1 cellular context compared by ENCODE assay signal in the genomic region with DNA sequence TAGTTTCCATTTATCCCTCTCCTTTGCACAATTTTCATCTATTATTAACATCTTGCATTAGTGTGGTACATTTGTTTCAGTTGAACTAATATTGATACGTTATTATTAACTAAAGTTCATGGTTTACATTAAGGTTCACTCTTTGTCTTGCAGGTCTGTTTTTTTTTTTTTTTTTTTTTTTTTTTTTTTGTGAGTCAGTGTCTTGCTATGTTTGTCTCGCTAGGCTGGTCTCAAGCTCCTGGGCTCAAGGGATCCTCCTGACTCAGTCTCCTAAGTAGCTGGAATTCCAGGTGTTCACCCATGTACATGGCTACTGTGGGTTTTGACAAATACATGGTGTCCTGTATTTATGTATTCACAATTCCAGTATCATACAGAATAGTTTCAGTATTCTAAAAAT.
TF ChIP-seq lines count a peak whose summit lies in the region.

No MANE protein-coding gene starts in this region.

TF ChIP-seq in Ishikawa, 13 proteins besides CTCF, POLR2A, EP300 and RAD21 (continued from another document):
- TF ChIP-seq FOXM1 (IDR thresholded peaks at IDR 0.05; ENCODE audit: borderline replicate concordance, low read depth), result peak; percentile 52; the same call in 1 of the 2 replicates
- TF ChIP-seq, protein P1, sequence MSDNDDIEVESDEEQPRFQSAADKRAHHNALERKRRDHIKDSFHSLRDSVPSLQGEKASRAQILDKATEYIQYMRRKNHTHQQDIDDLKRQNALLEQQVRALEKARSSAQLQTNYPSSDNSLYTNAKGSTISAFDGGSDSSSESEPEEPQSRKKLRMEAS (IDR thresholded peaks at IDR 0.05), result 0 out of 2 replicates have a peak, but pooled peaks have one; percentile 17
